Comparison of ENCODE assay signal across 1 cellular context in genomic region chr1:229403573-229403972, GRCh38.
TF ChIP-seq lines count a peak whose summit lies in the region.

No MANE protein-coding gene starts in this region.

TF ChIP-seq in H1, 55 proteins besides CTCF, POLR2A, EP300 and RAD21:
- no peak for TF ChIP-seq SAP30 (IDR thresholded peaks at IDR 0.05; ENCODE audit: insufficient read depth, insufficient replicate concordance, low read length)
- TF ChIP-seq MAFK (IDR thresholded peaks at IDR 0.05; ENCODE audit: low read depth, low read length) = no peak
- no peak for TF ChIP-seq ASH2L (IDR thresholded peaks at IDR 0.05; ENCODE audit: low read length)
- TF ChIP-seq TBP (IDR thresholded peaks at IDR 0.05; ENCODE audit: low read depth, low read length) = no peak
- TF ChIP-seq EZH2 (IDR thresholded peaks at IDR 0.05; ENCODE audit: low read depth, low read length, severe bottlenecking) = no peak
- TF ChIP-seq CHD7 (IDR thresholded peaks at IDR 0.05; ENCODE audit: insufficient replicate concordance, low read length) = no peak
